In the genomic region with DNA sequence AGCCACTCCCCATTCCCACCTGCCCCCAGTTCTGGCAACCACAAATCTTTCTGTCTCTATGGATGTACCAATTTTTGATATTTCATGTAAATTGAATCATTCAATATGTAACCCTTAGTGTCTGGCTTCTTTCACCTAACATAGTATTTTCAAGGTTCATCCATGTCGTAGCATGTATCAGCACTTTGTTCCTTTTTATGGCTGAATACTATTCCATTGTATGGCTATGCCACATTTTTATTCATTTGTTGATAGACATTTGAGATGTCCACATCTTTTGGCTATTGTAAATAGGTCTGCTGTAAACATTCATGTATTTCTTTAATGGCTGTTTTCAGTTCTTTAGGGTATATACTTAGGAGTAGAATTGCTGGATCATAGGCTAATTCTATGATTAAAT, we compare ENCODE assay signal across 26 cellular contexts.
"Had no signal": no experiment of that assay in that cellular context is flagged by ENCODE, and none has a peak within 500 bp of the region (broad histone marks: within the 10 kb centered on the region; RNA-seq: fewer than 3 reads in every experiment).

No MANE protein-coding gene starts in this region.

- H3K4me1 ChIP-seq: testis, tibial artery, tibial nerve, upper lobe of right lung, uterus, vagina had no signal

- H3K27ac ChIP-seq: stomach, suprapubic skin, testis, thoracic aorta, thyroid gland, tibial artery, tibial nerve, transverse colon, upper lobe of left lung, upper lobe of right lung, uterus, vagina had no signal

- ATAC-seq: stimulated activated effector memory CD8-positive, alpha-beta T cell treated with anti-CD3 and anti-CD28 coated beads, Interleukin-12 subunit alpha, Interleukin-12 subunit beta, amount 100 ng/mL, for 72 hours; stimulated activated memory B cell treated with anti-CD40 and anti-IgM and Interleukin-4, amounts not matched to agents 10 μg/mL and 1 μg/mL and 100 μg/mL, for 72 hours; stimulated activated naive B cell treated with anti-CD40 and anti-IgM and Interleukin-4, amounts not matched to agents 10 μg/mL and 1 μg/mL and 100 μg/mL, for 72 hours; stimulated activated naive CD8-positive, alpha-beta T cell treated with anti-CD3 and anti-CD28 coated beads, Interleukin-15, amount 100 ng/mL, for 72 hours; stimulated activated naive CD8-positive, alpha-beta T cell treated with anti-CD3 and anti-CD28 coated beads, Interleukin-15, Interleukin-2, amounts not matched to agents 100 U/mL and 50 U/mL, for 24 hours had no signal

- DNase-seq: stimulated activated CD4-positive, alpha-beta T cell treated with anti-CD3 and anti-CD28 coated beads, Interleukin-2, amount 100 ng/mL, for 48 hours; stimulated activated CD4-positive, alpha-beta T cell treated with anti-CD3 and anti-CD28 coated beads, Interleukin-4, amount 100 ng/mL, for 1 hour; stimulated activated CD4-positive, alpha-beta T cell treated with anti-CD3 and anti-CD28 coated beads, Interleukin-4, amount 100 ng/mL, for 24 hours; stimulated activated CD4-positive, alpha-beta T cell treated with anti-CD3 and anti-CD28 coated beads, Interleukin-4, amount 100 ng/mL, for 4 hours; stimulated activated CD8-positive, alpha-beta memory T cell treated with anti-CD3 and anti-CD28 coated beads, Interleukin-4, amount 100 ng/mL, for 48 hours; stimulated activated naive B cell treated with anti-CD40 and anti-IgM and Interleukin-4, amounts not matched to agents 10 μg/mL and 1 μg/mL and 100 μg/mL, for 72 hours; stimulated activated naive CD4-positive, alpha-beta T cell; stimulated activated naive CD4-positive, alpha-beta T cell treated with Interleukin-2 at 50 U/mL for 16 hours; stimulated activated naive CD8-positive, alpha-beta T cell treated with anti-CD3 and anti-CD28 coated beads, Interleukin-15, amount 100 ng/mL, for 72 hours; stimulated activated naive CD8-positive, alpha-beta T cell treated with anti-CD3 and anti-CD28 coated beads, Interleukin-15, Interleukin-2, amounts not matched to agents 100 U/mL and 50 U/mL, for 24 hours; stomach; substantia nigra; testis; thyroid gland; tibial artery; transverse colon; trophoblast cell; upper lobe of left lung; upper lobe of right lung; uterus had no signal

- H3K36me3 ChIP-seq: stomach, suprapubic skin, thoracic aorta, thyroid gland, tibial artery, tibial nerve, transverse colon, upper lobe of left lung, upper lobe of right lung, uterus, vagina had no signal

- H3K9me3 ChIP-seq: stomach, suprapubic skin, testis, thoracic aorta, thyroid gland, tibial artery, transverse colon, upper lobe of left lung, upper lobe of right lung, uterus, vagina had no signal

- H3K27me3 ChIP-seq: stomach, suprapubic skin, testis, thyroid gland, tibial artery, tibial nerve, transverse colon, upper lobe of left lung, upper lobe of right lung, uterus, vagina had no signal

- H3K4me3 ChIP-seq: stomach, suprapubic skin, testis, thoracic aorta, thyroid gland, tibial artery, tibial nerve, transverse colon, upper lobe of left lung, upper lobe of right lung, uterus, vagina had no signal
